Comparison of ENCODE assay signal across 14 cellular contexts in the genomic region with DNA sequence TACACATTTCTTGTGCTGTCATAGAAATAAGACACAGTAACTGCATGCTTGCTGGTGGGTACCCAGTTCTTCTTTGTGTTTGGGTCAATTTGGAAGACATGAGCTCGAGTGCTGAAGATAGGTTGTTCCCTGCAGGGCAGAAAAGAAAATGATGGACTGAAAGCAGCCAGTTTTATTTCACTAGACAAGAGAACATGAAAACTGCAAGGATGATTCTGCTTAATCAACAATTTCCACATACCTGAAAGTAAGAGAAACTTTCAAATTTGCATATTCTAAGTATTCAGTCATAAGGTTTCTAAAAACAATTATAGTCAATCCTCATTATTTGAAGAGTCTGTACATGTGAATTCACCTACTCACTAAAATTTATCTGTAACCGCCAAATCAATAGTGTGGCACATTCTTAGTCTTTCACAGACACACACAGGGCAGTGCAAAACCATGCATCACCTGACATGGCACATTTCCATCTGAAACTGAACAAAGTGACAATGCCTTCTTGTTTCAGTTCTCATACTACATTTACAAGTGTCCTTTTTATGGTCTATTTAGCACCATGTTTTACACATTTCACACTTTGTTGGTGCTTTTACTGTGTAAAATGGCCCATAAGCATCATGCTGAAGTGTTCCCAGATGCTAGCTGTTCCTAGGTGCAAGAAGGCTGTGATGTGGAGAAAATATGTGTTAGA. TPM values are rescaled to one million over a fixed set of nuclear protein-coding genes. Genes with fewer than 3 reads are reported as not detected.
DNase-seq lines count a peak whose midpoint lies in the region; ATAC-seq, FAIRE-seq and TF ChIP-seq lines count a peak whose summit lies in the region.
"Had no signal": no experiment of that assay in that cellular context is flagged by ENCODE, and none has a peak within 500 bp of the region (broad histone marks: within the 10 kb centered on the region; RNA-seq: fewer than 3 reads in every experiment).

No MANE protein-coding gene starts in this region.

- DNase-seq in GM12891 (ENCODE audit: insufficient read length, low spot score) (no peak), IMR-90 (no peak), adrenal gland (no peak), erythroblast (lab: John Stamatoyannopoulos, UW) (no peak), foreskin fibroblast (no peak), NK-92 (lab: John Stamatoyannopoulos, UW; ENCODE audit: unreplicated experiment) (no peak)
- DNase-seq: activated effector memory CD4-positive, alpha-beta T cell treated with Interleukin-2 at 50 U/mL for 16 hours; BE2C; NCI-H526; transverse colon had no signal

- no peak overlapping the region for H2AK9ac ChIP-seq in IMR-90 (replicated peaks; ENCODE audit: low read depth, low read length, poor library complexity)

- H2AFZ ChIP-seq in IMR-90 (replicated peaks; ENCODE audit: low read length, poor library complexity) = no peak overlapping the region

- no peak overlapping the region for H2BK15ac ChIP-seq in IMR-90 (ENCODE audit: low read depth, low read length)

- ATAC-seq in GM19328 (IDR thresholded peaks at IDR 0.05; ENCODE audit: unreplicated experiment) = peak; percentile 67
- ATAC-seq in HG02798 (IDR thresholded peaks at IDR 0.05; ENCODE audit: poor library complexity, unreplicated experiment) = peak; percentile 76
- no peak for ATAC-seq in IMR-90 (ENCODE audit: low read depth)

- no peaks in the 10 kb centered on the region for H3K9me1 ChIP-seq in IMR-90 (ENCODE audit: insufficient read depth, low read length)

- H4K8ac ChIP-seq in IMR-90 (ENCODE audit: low read depth in 2 of 2, low read length in 2 of 2) = no peak overlapping the region

- H3K27me3 ChIP-seq in IMR-90 (ENCODE audit: control insufficient read depth, insufficient read depth, low read length) = no peaks in the 10 kb centered on the region
- H3K27me3 ChIP-seq in adrenal gland = no peaks in the 10 kb centered on the region
- H3K27me3 ChIP-seq: right atrium auricular region, SJSA1, transverse colon had no signal

- H3K4me3 ChIP-seq in IMR-90 (ENCODE audit: insufficient read depth, low read depth, low read length) (no peak overlapping the region), adrenal gland (no peak overlapping the region), foreskin fibroblast (ENCODE audit: low read depth in 1 of 2, low read length in 2 of 2) (no peak overlapping the region)
- H3K4me3 ChIP-seq: right atrium auricular region, SJSA1, transverse colon had no signal

- no peak overlapping the region for H3K4ac ChIP-seq in IMR-90 (ENCODE audit: low read depth, low read length)

- no peak overlapping the region for H2AK5ac ChIP-seq in IMR-90 (ENCODE audit: low read depth, low read length)

- intact Hi-C loops in IMR-90 (cut with micrococcal nuclease) = no loop called here
- intact Hi-C loops in adrenal gland (cut with DNase I) = no loop called here

- FAIRE-seq in GM12891 (lab: Jason Lieb, UNC) = peak; percentile 94

- H3K36me3 ChIP-seq in IMR-90 (ENCODE audit: control insufficient read depth, insufficient read depth, low read length) = peaks cover 2% of the 10 kb centered on the region; the same call in 1 of the 2 replicates
- H3K36me3 ChIP-seq in adrenal gland (replicated peaks in 1 of 2) = no peaks in the 10 kb centered on the region
- H3K36me3 ChIP-seq: BE2C, right atrium auricular region, transverse colon had no signal

- H2BK20ac ChIP-seq in IMR-90 (ENCODE audit: low read depth, low read length) = no peak overlapping the region

- no peak overlapping the region for H3K27ac ChIP-seq in IMR-90 (ENCODE audit: insufficient read depth, low read length)
- no peak overlapping the region for H3K27ac ChIP-seq in adrenal gland
- H3K27ac ChIP-seq: right atrium auricular region, SJSA1, transverse colon had no signal

- TF ChIP-seq CTCF in IMR-90 (conservative IDR thresholded peaks at IDR 0.05; ENCODE audit: low read depth, low read length) (no peak), adrenal gland (IDR thresholded peaks at IDR 0.05) (no peak), foreskin fibroblast (IDR thresholded peaks at IDR 0.05; ENCODE audit: low read depth, low read length) (no peak)

- no TSS peak for BruUV-seq in IMR-90 (replicated peaks; lab: Mats Ljungman, UMichigan)

- no peak overlapping the region for H3K18ac ChIP-seq in IMR-90 (ENCODE audit: low read depth, low read length)

- no peak overlapping the region for H3K23ac ChIP-seq in IMR-90 (ENCODE audit: low read depth, low read length)

- no peak overlapping the region for H3K4me2 ChIP-seq in IMR-90 (ENCODE audit: low read depth, low read length)

- no peaks in the 10 kb centered on the region for H4K20me1 ChIP-seq in IMR-90 (ENCODE audit: insufficient read depth, low read length)

- H2BK120ac ChIP-seq in IMR-90 (ENCODE audit: low read depth, low read length) = no peak overlapping the region

- H3K56ac ChIP-seq in IMR-90 (ENCODE audit: extremely low read depth, insufficient read depth, low read length) = no peak overlapping the region

- POLR2A ChIA-PET in IMR-90 (lab: Charles Lee; ENCODE audit: unreplicated experiment) = no interaction called here

- TF ChIP-seq POLR2A in GM12891 (IDR thresholded peaks at IDR 0.05; ENCODE audit: low read depth, low read length) (no peak), IMR-90 (IDR thresholded peaks at IDR 0.05; ENCODE audit: low read depth, low read length) (no peak), adrenal gland (IDR thresholded peaks at IDR 0.05) (no peak), erythroblast (IDR thresholded peaks at IDR 0.05; ENCODE audit: low read length) (no peak)

- CTCF ChIA-PET in IMR-90 (lab: Yijun Ruan, JAX) = interaction anchor here (0.6 to 1.3 kb wide), 3 partner anchors 12 to 436 kb away, joined by 3 read pairs; no protein-coding TSS in a partner anchor

- no peak for TF ChIP-seq RAD21 in IMR-90 (IDR thresholded peaks at IDR 0.05; ENCODE audit: low read length)

- no CpG with 5 or more reads among the region's 2 CpGs for WGBS in IMR-90 (ENCODE audit: extremely low coverage in 2 of 2, insufficient read length in 1 of 2), 2 experiments
- WGBS in adrenal gland, 4 donors = 81 to 91% (median 84%) methylated on average over 2 of the region's 2 CpGs

- in situ Hi-C loops in IMR-90 (cut with MboI; ENCODE audit: low sequenced_read_pairs) = no loop called here

- H3K4me1 ChIP-seq in IMR-90 (ENCODE audit: control insufficient read depth, insufficient read depth, low read length) (no peaks in the 10 kb centered on the region), adrenal gland (replicated peaks in 1 of 2) (no peaks in the 10 kb centered on the region)
- H3K4me1 ChIP-seq: BE2C, SJSA1, transverse colon had no signal

- no peaks in the 10 kb centered on the region for H3K79me1 ChIP-seq in IMR-90 (ENCODE audit: low read depth in 1 of 2, low read length in 2 of 2)

- no peak overlapping the region for H3K14ac ChIP-seq in IMR-90 (replicated peaks; ENCODE audit: low read depth, low read length)

- dilution Hi-C loops in IMR-90 (cut with HindIII; ENCODE audit: low sequenced_read_pairs, unreplicated experiment) = no loop called here

- no peak overlapping the region for H4K5ac ChIP-seq in IMR-90 (ENCODE audit: low read depth, low read length)

- no peak overlapping the region for H3K9ac ChIP-seq in IMR-90 (ENCODE audit: low read depth, low read length)

- H3K9me3 ChIP-seq in IMR-90 (ENCODE audit: control insufficient read depth, insufficient read depth, low read length) (no peaks in the 10 kb centered on the region), adrenal gland (replicated peaks in 1 of 3) (no peaks in the 10 kb centered on the region)
- H3K9me3 ChIP-seq: BE2C, right atrium auricular region, SJSA1, transverse colon had no signal

- H2BK5ac ChIP-seq in IMR-90 (ENCODE audit: low read depth, low read length, poor library complexity, severe bottlenecking) = no peak overlapping the region

- no peak overlapping the region for H4K91ac ChIP-seq in IMR-90 (ENCODE audit: insufficient read depth, low read depth, low read length)

TF ChIP-seq in GM12891, 5 proteins besides CTCF, POLR2A, EP300 and RAD21:
- TF ChIP-seq PAX5 (IDR thresholded peaks at IDR 0.05; ENCODE audit: insufficient read depth, low read length, severe bottlenecking) = no peak
- no peak for TF ChIP-seq POLR2AphosphoS5 (IDR thresholded peaks at IDR 0.05; ENCODE audit: low read depth, low read length)
- 0 out of 2 replicates have a peak, but pooled peaks have one; percentile 35 for TF ChIP-seq SPI1 (IDR thresholded peaks at IDR 0.05; ENCODE audit: low read depth, low read length)
- TF ChIP-seq TAF1 (IDR thresholded peaks at IDR 0.05; ENCODE audit: low read depth, low read length) = no peak

TF ChIP-seq in IMR-90, 13 proteins besides CTCF, POLR2A, EP300 and RAD21:
- peak; percentile 34; the same call in 1 of the 2 replicates for TF ChIP-seq MAFK (IDR thresholded peaks at IDR 0.05; ENCODE audit: low read depth, low read length)
- TF ChIP-seq MXI1 (IDR thresholded peaks at IDR 0.05; ENCODE audit: borderline replicate concordance, low read depth, low read length) = no peak
- no peak for TF ChIP-seq ELK1 (IDR thresholded peaks at IDR 0.05; ENCODE audit: borderline replicate concordance, low read depth, low read length)

RNA-seq across cellular contexts. Expression of gene HOMER1, which starts 56.9 kb away (rescaled TPM):
- 4.3 TPM for polyA plus RNA-seq in GM12891 (2012; ENCODE audit: low read depth, missing spikeins)
- total RNA-seq in IMR-90 (2012; rRNA removed) (6.8 and 6.9 TPM in 2 replicates), adrenal gland (1 to 10 TPM in 3 of 8 donors, under 1 TPM in 5; 0.06 to 2.7 (median 0.78) TPM)
- polyA plus RNA-seq in IMR-90 (2012; rRNA removed) (1.3 and 1.9 TPM in 2 replicates), adrenal gland (1 to 10 TPM in 1 of 3 donors, under 1 TPM in 2; 0.44 to 1.2 (median 0.48) TPM)
- polyA plus RNA-seq in IMR-90 (2012; cell fraction: cytosol; rRNA removed) = 0.52 and 0.56 TPM in 2 replicates
- polyA plus RNA-seq in IMR-90 (2012; cell fraction: nucleus; rRNA removed; ENCODE audit: low replicate concordance) = 0.36 and 1.2 TPM in 2 replicates
